1 cellular context compared by ENCODE assay signal in genomic region chr19:19600793-19601346, GRCh38.
TF ChIP-seq lines count a peak whose summit lies in the region.

No MANE protein-coding gene starts in this region.

TF ChIP-seq in GM12878, 131 proteins besides CTCF, POLR2A, EP300 and RAD21:
- TF ChIP-seq DPF2 (IDR thresholded peaks at IDR 0.05) (peak; percentile 66; the same call in 1 of the 2 replicates), CREM (IDR thresholded peaks at IDR 0.05; ENCODE audit: low read depth) (0 out of 2 replicates have a peak, but pooled peaks have one; percentile 14), USF1 (IDR thresholded peaks at IDR 0.05; ENCODE audit: borderline replicate concordance, extremely low read length, insufficient read depth, low read depth, low read length) (peak; percentile 27), JUNB (IDR thresholded peaks at IDR 0.05) (no peak), RUNX3 (IDR thresholded peaks at IDR 0.05; ENCODE audit: low read length) (peak; percentile 30; the same call in 1 of the 2 replicates), NFIC (IDR thresholded peaks at IDR 0.05; ENCODE audit: low read depth, low read length) (0 out of 2 replicates have a peak, but pooled peaks have one; percentile 26), IKZF1 (conservative IDR thresholded peaks at IDR 0.05) (0 out of 2 replicates have a peak, but pooled peaks have one; percentile 20), RAD51 (IDR thresholded peaks at IDR 0.05) (peak; percentile 65; the same call in 1 of the 2 replicates), EED (IDR thresholded peaks at IDR 0.05; ENCODE audit: low read depth) (no peak)
TF ChIP-seq in GM12878: peak in this region for 7.
